10 cellular contexts compared by ENCODE assay signal in the genomic region with DNA sequence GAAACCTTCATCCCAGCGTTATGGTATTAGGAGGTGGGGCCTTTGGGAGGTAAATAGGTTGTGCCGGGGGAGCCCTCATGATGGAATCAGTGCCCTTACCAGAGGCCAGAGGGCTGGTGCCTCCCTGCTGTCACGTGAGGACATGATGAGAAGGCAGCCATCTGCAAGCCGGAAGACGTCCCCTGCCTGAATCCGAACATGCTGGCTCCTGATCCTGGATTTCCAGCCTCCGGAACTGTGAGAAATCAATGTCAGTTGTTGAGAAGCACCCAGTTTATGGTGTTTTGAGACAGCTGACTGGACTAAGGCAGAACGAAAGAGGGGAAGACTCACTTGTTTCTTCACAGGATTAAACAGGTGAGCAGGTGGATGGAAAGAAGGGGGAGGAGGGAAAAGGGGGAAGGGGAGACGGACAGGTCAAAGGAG. TPM values are rescaled to one million over a fixed set of nuclear protein-coding genes. Genes with fewer than 3 reads are reported as not detected.
A peak's percentile ranks its signal among the peaks of the same experiment; 100 is the strongest.
DNase-seq lines count a peak whose midpoint lies in the region; ATAC-seq and TF ChIP-seq lines count a peak whose summit lies in the region.
"Had no signal": no experiment of that assay in that cellular context is flagged by ENCODE, and none has a peak within 500 bp of the region (broad histone marks: within the 10 kb centered on the region; RNA-seq: fewer than 3 reads in every experiment).

No MANE protein-coding gene starts in this region.

- no peak for TF ChIP-seq CTCF in nephron (IDR thresholded peaks at IDR 0.05; ENCODE audit: unreplicated experiment in 3 of 3)
- no peak for TF ChIP-seq CTCF in progenitor cell of endocrine pancreas (IDR thresholded peaks at IDR 0.05; ENCODE audit: unreplicated experiment)

- ATAC-seq in GM18870 (IDR thresholded peaks at IDR 0.05; ENCODE audit: unreplicated experiment) (no peak), GM19397 (IDR thresholded peaks at IDR 0.05; ENCODE audit: unreplicated experiment) (no peak)

- H3K27me3 Mint-ChIP-seq in nephron (ENCODE audit: low read depth) (peaks cover 3% of the 10 kb centered on the region), progenitor cell of endocrine pancreas (peaks cover 8% of the 10 kb centered on the region)

- H3K4me3 Mint-ChIP-seq in nephron (peak overlapping the region; percentile 9 to 52 (median 26)), progenitor cell of endocrine pancreas (ENCODE audit: low read depth) (no peak overlapping the region)
- H3K4me3 Mint-ChIP-seq: HFFc6 had no signal

- peak overlapping the region; percentile 32 to 73 (median 53) for H3K27ac Mint-ChIP-seq in nephron
- H3K27ac Mint-ChIP-seq in progenitor cell of endocrine pancreas = no peak overlapping the region
- H3K27ac Mint-ChIP-seq: HFFc6 had no signal

- H3K9me3 Mint-ChIP-seq in nephron (no peaks in the 10 kb centered on the region), progenitor cell of endocrine pancreas (ENCODE audit: low read depth) (no peaks in the 10 kb centered on the region)
- H3K9me3 Mint-ChIP-seq: CD8-positive, alpha-beta T cell; HFFc6 had no signal

- DNase-seq in DMS53 (lab: John Stamatoyannopoulos, UW) (peak; percentile 86), NCI-H2227 (lab: John Stamatoyannopoulos, UW; ENCODE audit: unreplicated experiment) (peak; percentile 81), dermis blood vessel endothelial cell (peak; percentile 33), progenitor cell of endocrine pancreas (ENCODE audit: low spot score, unreplicated experiment) (no peak)
- no peak for DNase-seq in stimulated activated naive CD4-positive, alpha-beta T cell (lab: John Stamatoyannopoulos, UW)
- DNase-seq: CD8-positive, alpha-beta T cell; HFFc6 had no signal

- peaks cover 12% of the 10 kb centered on the region for H3K4me1 Mint-ChIP-seq in nephron
- peaks cover 8% of the 10 kb centered on the region for H3K4me1 Mint-ChIP-seq in progenitor cell of endocrine pancreas (ENCODE audit: low read depth)

- H3K36me3 Mint-ChIP-seq in nephron (ENCODE audit: low read depth) (no peaks in the 10 kb centered on the region), progenitor cell of endocrine pancreas (ENCODE audit: insufficient read depth) (no peaks in the 10 kb centered on the region)
- H3K36me3 Mint-ChIP-seq: CD8-positive, alpha-beta T cell had no signal

RNA-seq across cellular contexts. Expression of gene KLF11, which starts 13.0 kb away (rescaled TPM):
- total RNA-seq in dermis blood vessel endothelial cell = 7.6 and 11.6 TPM in 2 replicates
- total RNA-seq in progenitor cell of endocrine pancreas = 3.5 and 4.6 TPM in 2 replicates

RNA-seq across cellular contexts. Expression of gene CYS1, which starts 49.9 kb away (rescaled TPM):
- total RNA-seq in dermis blood vessel endothelial cell = 0.74 and 1.2 TPM in 2 replicates
- total RNA-seq in progenitor cell of endocrine pancreas = 2.3 and 2.5 TPM in 2 replicates
- total RNA-seq: CD8-positive, alpha-beta T cell had no signal

Comparison
In these comparisons a context has a peak if more than half of its experiments do, and no peak if none do; other contexts are left out.
1. DNase-seq: peak in DMS53 (single experiment), NCI-H2227 (single experiment) and dermis blood vessel endothelial cell (single experiment); none in stimulated activated naive CD4-positive, alpha-beta T cell (0 of 6) and progenitor cell of endocrine pancreas (single experiment).